Comparison of ENCODE assay signal across 10 cellular contexts in the genomic region with DNA sequence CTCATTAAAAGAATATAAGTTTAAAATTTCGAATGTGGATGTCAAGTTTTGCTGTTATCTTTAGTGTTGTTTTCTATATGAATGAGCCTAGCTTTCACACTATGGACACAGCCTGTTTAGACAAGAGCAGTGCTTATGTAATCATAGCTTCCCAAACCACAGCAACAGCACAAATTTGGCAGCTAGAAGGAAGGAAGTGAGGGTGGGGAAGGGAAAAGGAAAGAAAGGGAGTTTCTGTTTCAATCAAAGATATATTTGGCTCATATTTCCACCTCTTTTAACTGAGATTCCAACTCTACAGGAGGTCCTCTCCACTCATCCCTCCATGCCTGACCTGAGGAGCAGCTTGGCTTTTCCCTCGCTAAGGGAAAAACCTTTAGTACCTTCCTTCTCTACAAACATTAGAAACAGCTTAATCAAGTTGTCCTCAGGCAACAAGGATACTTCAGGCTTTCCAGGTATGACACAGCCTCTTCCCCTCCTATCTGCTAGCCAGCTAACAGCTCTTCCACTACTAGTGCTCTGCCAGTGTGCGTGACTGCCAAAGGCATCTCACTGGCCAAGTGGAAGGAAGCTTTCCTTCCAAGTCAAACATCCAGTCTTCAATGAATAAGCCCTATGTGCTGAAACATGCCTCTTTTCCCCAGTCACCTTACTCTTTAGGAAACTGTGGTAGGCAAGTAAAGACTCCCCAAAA.
DNase-seq lines count a peak whose midpoint lies in the region; ATAC-seq, FAIRE-seq and TF ChIP-seq lines count a peak whose summit lies in the region.
"Had no signal": no experiment of that assay in that cellular context is flagged by ENCODE, and none has a peak within 500 bp of the region (broad histone marks: within the 10 kb centered on the region; RNA-seq: fewer than 3 reads in every experiment).

No MANE protein-coding gene starts in this region.

- no peaks in the 10 kb centered on the region for H3K9me2 ChIP-seq in PC-3 (replicated peaks; ENCODE audit: low read length)

- H3K27me3 ChIP-seq in DND-41 (ENCODE audit: insufficient read depth, low read length, poor library complexity) (no peaks in the 10 kb centered on the region), PC-3 (ENCODE audit: low read length) (no peaks in the 10 kb centered on the region), pancreas (no peaks in the 10 kb centered on the region)
- H3K27me3 ChIP-seq: cardiac muscle cell had no signal

- TF ChIP-seq CTCF in DND-41 (IDR thresholded peaks at IDR 0.05; ENCODE audit: borderline replicate concordance, extremely low read depth, low read length, poor library complexity, severe bottlenecking): no peak
- no peak for TF ChIP-seq CTCF in PC-3 (conservative IDR thresholded peaks at IDR 0.05; ENCODE audit: low read depth, low read length)
- no peak for TF ChIP-seq CTCF in pancreas (IDR thresholded peaks at IDR 0.05)

- H3F3A ChIP-seq in PC-3 (ENCODE audit: low read length, unreplicated experiment): peaks cover 9% of the 10 kb centered on the region

- H3K27ac ChIP-seq in DND-41 (ENCODE audit: low read length) (peak overlapping the region; percentile 83), PC-3 (ENCODE audit: low read length) (peak overlapping the region; percentile 90), epithelial cell of prostate (peak overlapping the region; percentile 90), pancreas (peak overlapping the region in 1 of 4 donors; percentile 22)
- H3K27ac ChIP-seq: cardiac muscle cell had no signal

- POLR2A ChIA-PET in PC-3 (lab: Charles Lee; ENCODE audit: unreplicated experiment): interaction anchor here (0.6 to 0.7 kb wide), 4 partner anchors 54 to 720 kb away, joined by 3 to 10 read pairs (median 4); no protein-coding TSS in a partner anchor

- FAIRE-seq in pancreas (lab: Jason Lieb, UNC): no peak
- FAIRE-seq: K562 had no signal

- H2AFZ ChIP-seq in DND-41 (ENCODE audit: low read depth, low read length) (no peak overlapping the region), PC-3 (ENCODE audit: low read length) (peak overlapping the region; percentile 51)

- DNase-seq in DND-41: no peak
- peak; percentile 97 for DNase-seq in PC-3
- DNase-seq in epithelial cell of prostate (ENCODE audit: low read depth, low spot score): peak; percentile 78
- DNase-seq in pancreas: no peak
- no peak for DNase-seq in NCI-H446 treated with DMSO at 0.1 percent for 48 hours (lab: John Stamatoyannopoulos, UW)
- DNase-seq in GDM1 (lab: John Stamatoyannopoulos, UW): no peak
- DNase-seq in NK-92 (lab: John Stamatoyannopoulos, UW; ENCODE audit: unreplicated experiment): no peak

- H3K9ac ChIP-seq in DND-41 (ENCODE audit: low read depth, low read length): peak overlapping the region; percentile 52
- peak overlapping the region; percentile 48 for H3K9ac ChIP-seq in PC-3 (ENCODE audit: low read length)

- H3K4me2 ChIP-seq in DND-41 (ENCODE audit: insufficient read depth, low read length) (peak overlapping the region; percentile 59), PC-3 (ENCODE audit: low read length) (peak overlapping the region; percentile 65)

- no peaks in the 10 kb centered on the region for H3K9me3 ChIP-seq in DND-41 (ENCODE audit: insufficient read depth, low read length, severe bottlenecking)
- H3K9me3 ChIP-seq in PC-3 (ENCODE audit: low read length): no peaks in the 10 kb centered on the region
- no peaks in the 10 kb centered on the region for H3K9me3 ChIP-seq in pancreas

- H3K79me2 ChIP-seq in DND-41 (ENCODE audit: insufficient read depth, low read length) (no peaks in the 10 kb centered on the region), PC-3 (ENCODE audit: low read length) (no peaks in the 10 kb centered on the region)

- H3K36me3 ChIP-seq in DND-41 (ENCODE audit: insufficient read depth, low read length) (no peaks in the 10 kb centered on the region), PC-3 (ENCODE audit: low read depth, low read length) (no peaks in the 10 kb centered on the region), pancreas (no peaks in the 10 kb centered on the region)
- H3K36me3 ChIP-seq: cardiac muscle cell had no signal

- CTCF ChIA-PET in PC-3 (lab: Charles Lee): interaction anchor here (0.6 to 0.8 kb wide), 2 partner anchors 25 to 762 kb away, joined by 5 to 9 read pairs; no protein-coding TSS in a partner anchor

- H3K4me3 ChIP-seq in DND-41 (ENCODE audit: low read depth in 1 of 2, low read length in 2 of 2): no peak overlapping the region
- peak overlapping the region; percentile 23 for H3K4me3 ChIP-seq in PC-3 (ENCODE audit: low read length)
- H3K4me3 ChIP-seq in pancreas: no peak overlapping the region
- H3K4me3 ChIP-seq: cardiac muscle cell, K562 had no signal

- peak; percentile 32; the same call in 2 of the 3 replicates for ATAC-seq in DND-41 (ENCODE audit: insufficient read depth, low read depth)
- ATAC-seq in PC-3: peak; percentile 98
- ATAC-seq in pancreas: peak in 3 of 4 donors; percentile 26 to 72 (median 70)
- no peak for ATAC-seq in HG02571 (IDR thresholded peaks at IDR 0.05; ENCODE audit: unreplicated experiment)
- ATAC-seq: K562 had no signal

- intact Hi-C loops in PC-3 (cut with micrococcal nuclease) (loop anchor here (1.0 to 10.0 kb wide), 5 partner anchors 26 to 696 kb away; no protein-coding TSS in a partner anchor), pancreas (cut with DNase I) (no loop called here)

- H3K4me1 ChIP-seq in DND-41 (ENCODE audit: insufficient read depth, low read length) (peaks cover 59% of the 10 kb centered on the region), PC-3 (ENCODE audit: insufficient read depth, low read length) (peaks cover 27% of the 10 kb centered on the region), pancreas (no peaks in the 10 kb centered on the region)

- H4K20me1 ChIP-seq in DND-41 (ENCODE audit: insufficient read depth, low read length) (no peaks in the 10 kb centered on the region), PC-3 (ENCODE audit: low read length) (no peaks in the 10 kb centered on the region)

- BruUV-seq in PC-3 (replicated peaks; lab: Mats Ljungman, UMichigan): TSS peak; percentile 93

- 74 to 75% methylated on average over 3 of the region's 3 CpGs for WGBS in pancreas, 2 donors

Comparison
In these comparisons a context has a peak if more than half of its experiments do, and no peak if none do; other contexts are left out.
1. DNase-seq: peak in PC-3 (single experiment) and epithelial cell of prostate (single experiment); none in DND-41 (single experiment), pancreas (0 of 6), NCI-H446 treated with DMSO at 0.1 percent for 48 hours (single experiment), GDM1 (single experiment) and NK-92 (single experiment).